8 cellular contexts compared by ENCODE assay signal in genomic region chr6:118708736-118709135, GRCh38. TPM values are rescaled to one million over a fixed set of nuclear protein-coding genes. Genes with fewer than 3 reads are reported as not detected.
A peak's percentile ranks its signal among the peaks of the same experiment; 100 is the strongest.
DNase-seq lines count a peak whose midpoint lies in the region; ATAC-seq and TF ChIP-seq lines count a peak whose summit lies in the region.

No MANE protein-coding gene starts in this region.

- H3K4me3 ChIP-seq in OCI-LY1 (ENCODE audit: low read depth, low read length, poor library complexity, severe bottlenecking): peak overlapping the region; percentile 76
- peak overlapping the region; percentile 41 to 52 (median 44) for H3K4me3 ChIP-seq in esophagus muscularis mucosa
- peak overlapping the region; percentile 16 to 35 (median 24) for H3K4me3 ChIP-seq in skin epidermis
- H3K4me3 ChIP-seq in testis: no peak overlapping the region

- H3K27ac ChIP-seq in OCI-LY1 (ENCODE audit: low read depth, low read length, poor library complexity, severe bottlenecking) (peak overlapping the region; percentile 70), esophagus muscularis mucosa (replicated peaks in 1 of 4) (peak overlapping the region; percentile 55 to 59 (median 57)), skin epidermis (peak overlapping the region in 20 of 21 experiments; percentile 5 to 88 (median 68)), testis (peak overlapping the region in 1 of 2 donors; percentile 42)

- H3K27me3 ChIP-seq in OCI-LY1 (ENCODE audit: insufficient read depth, low read length) (no peaks in the 10 kb centered on the region), esophagus muscularis mucosa (no peaks in the 10 kb centered on the region), testis (no peaks in the 10 kb centered on the region)

- H3F3A ChIP-seq in OCI-LY1 (ENCODE audit: insufficient read depth, low read length): no peaks in the 10 kb centered on the region

- no peak for DNase-seq in activated T-cell treated with anti-CD3 and anti-CD28 coated beads, Interleukin-2, amount 50 U/mL, for 4 hours
- DNase-seq in activated T-cell treated with anti-CD3 and anti-CD28 coated beads for 4 hours: no peak
- DNase-seq in esophagus muscularis mucosa (ENCODE audit: extremely low spot score): no peak
- no peak for DNase-seq in C1 segment of cervical spinal cord (lab: John Stamatoyannopoulos, UW)
- no peak for DNase-seq in testis
- DNase-seq in stimulated activated CD4-positive, alpha-beta T cell treated with anti-CD3 and anti-CD28 coated beads, Interleukin-1b, Interleukin-23, amount 100 ng/mL, for 48 hours: no peak

- no peaks in the 10 kb centered on the region for H3K79me2 ChIP-seq in OCI-LY1 (ENCODE audit: insufficient read depth, low read length)

- H3K9me3 ChIP-seq in OCI-LY1 (ENCODE audit: low read length): no peaks in the 10 kb centered on the region
- no peaks in the 10 kb centered on the region for H3K9me3 ChIP-seq in esophagus muscularis mucosa
- H3K9me3 ChIP-seq in testis: no peaks in the 10 kb centered on the region

- H3K4me1 ChIP-seq in OCI-LY1 (ENCODE audit: insufficient read depth, low read length, severe bottlenecking): peaks cover 65% of the 10 kb centered on the region
- peaks cover 13 to 46% (median 33%) of the 10 kb centered on the region in 4 donors for H3K4me1 ChIP-seq in esophagus muscularis mucosa
- peaks cover 13% of the 10 kb centered on the region for H3K4me1 ChIP-seq in testis

- H3K36me3 ChIP-seq in OCI-LY1 (ENCODE audit: insufficient read depth, low read length) (no peaks in the 10 kb centered on the region), esophagus muscularis mucosa (no peaks in the 10 kb centered on the region), testis (ENCODE audit: low read depth, missing control alignments) (no peaks in the 10 kb centered on the region)

- 29% methylated on average over 5 of the region's 5 CpGs for WGBS in esophagus muscularis mucosa
- WGBS in testis, 2 donors: 45 to 55% methylated on average over 5 of the region's 5 CpGs

- peak overlapping the region; percentile 68; the same call in 1 of the 2 replicates for H2AFZ ChIP-seq in OCI-LY1 (ENCODE audit: low read length)

- TF ChIP-seq POLR2A in esophagus muscularis mucosa (IDR thresholded peaks at IDR 0.05; ENCODE audit: low read depth) (no peak), testis (IDR thresholded peaks at IDR 0.05) (no peak)

- TF ChIP-seq CTCF in OCI-LY1 (IDR thresholded peaks at IDR 0.05; ENCODE audit: low read length) (no peak), esophagus muscularis mucosa (IDR thresholded peaks at IDR 0.05) (no peak), testis (IDR thresholded peaks at IDR 0.05) (no peak)

- H4K20me1 ChIP-seq in OCI-LY1 (ENCODE audit: insufficient read depth, low read length): no peaks in the 10 kb centered on the region

- H3K9me2 ChIP-seq in OCI-LY1 (ENCODE audit: low read depth, low read length): no peaks in the 10 kb centered on the region

- peak overlapping the region; percentile 93 for H3K4me3 Mint-ChIP-seq in activated T-cell treated with anti-CD3 and anti-CD28 coated beads, Interleukin-2, amount 50 U/mL, for 4 hours

- intact Hi-C loops in esophagus muscularis mucosa (cut with DNase I): loop anchor here (5.0 kb wide), 1 partner anchor 56 kb away; the partner anchor contains the start of gene CEP85L
- intact Hi-C loops in testis (cut with DNase I; ENCODE audit: low total_unique reads): no loop called here

- H3K36me3 Mint-ChIP-seq in activated T-cell treated with anti-CD3 and anti-CD28 coated beads, Interleukin-2, amount 50 U/mL, for 4 hours (ENCODE audit: insufficient read depth): peaks cover 3% of the 10 kb centered on the region

- H3K27me3 Mint-ChIP-seq in activated T-cell treated with anti-CD3 and anti-CD28 coated beads, Interleukin-2, amount 50 U/mL, for 4 hours (ENCODE audit: low read depth): no peaks in the 10 kb centered on the region

- H3K9me3 Mint-ChIP-seq in activated T-cell treated with anti-CD3 and anti-CD28 coated beads, Interleukin-2, amount 50 U/mL, for 4 hours: no peaks in the 10 kb centered on the region

- H3K4me1 Mint-ChIP-seq in activated T-cell treated with anti-CD3 and anti-CD28 coated beads, Interleukin-2, amount 50 U/mL, for 4 hours (ENCODE audit: low read depth): peaks cover 84% of the 10 kb centered on the region

- peak in 1 of 2 donors; percentile 9 for ATAC-seq in activated T-cell treated with anti-CD3 and anti-CD28 coated beads, Interleukin-2, amount 50 U/mL, for 4 hours

- TF ChIP-seq EP300 in esophagus muscularis mucosa (IDR thresholded peaks at IDR 0.05): no peak

- peak overlapping the region; percentile 81 for H3K9ac ChIP-seq in OCI-LY1 (ENCODE audit: low read length)

- peak overlapping the region; percentile 99 for H3K4me2 ChIP-seq in OCI-LY1 (ENCODE audit: low read length)

RNA-seq across cellular contexts. Expression of gene CEP85L, which starts 57.3 kb away (rescaled TPM):
- 10 to 100 TPM; 23.1 to 27.9 (median 26.8) TPM for total RNA-seq in activated T-cell treated with anti-CD3 and anti-CD28 coated beads, Interleukin-2, amount 50 U/mL, for 4 hours
- total RNA-seq in esophagus muscularis mucosa: 10 to 100 TPM; 12.6 to 16.2 (median 13.4) TPM
- total RNA-seq in testis: 10 to 100 TPM; 63.7 to 80.7 TPM
- 78.8 TPM for polyA plus RNA-seq in testis (ENCODE audit: insufficient read depth, low read depth, low replicate concordance)

Comparison
In these comparisons a context has a peak if more than half of its experiments do, and no peak if none do; other contexts are left out.
1. H3K4me3 ChIP-seq: peak in OCI-LY1 (single experiment), esophagus muscularis mucosa (4 of 4) and skin epidermis (7 of 7); none in testis (0 of 2).